1 cellular context compared by ENCODE assay signal in the genomic region with DNA sequence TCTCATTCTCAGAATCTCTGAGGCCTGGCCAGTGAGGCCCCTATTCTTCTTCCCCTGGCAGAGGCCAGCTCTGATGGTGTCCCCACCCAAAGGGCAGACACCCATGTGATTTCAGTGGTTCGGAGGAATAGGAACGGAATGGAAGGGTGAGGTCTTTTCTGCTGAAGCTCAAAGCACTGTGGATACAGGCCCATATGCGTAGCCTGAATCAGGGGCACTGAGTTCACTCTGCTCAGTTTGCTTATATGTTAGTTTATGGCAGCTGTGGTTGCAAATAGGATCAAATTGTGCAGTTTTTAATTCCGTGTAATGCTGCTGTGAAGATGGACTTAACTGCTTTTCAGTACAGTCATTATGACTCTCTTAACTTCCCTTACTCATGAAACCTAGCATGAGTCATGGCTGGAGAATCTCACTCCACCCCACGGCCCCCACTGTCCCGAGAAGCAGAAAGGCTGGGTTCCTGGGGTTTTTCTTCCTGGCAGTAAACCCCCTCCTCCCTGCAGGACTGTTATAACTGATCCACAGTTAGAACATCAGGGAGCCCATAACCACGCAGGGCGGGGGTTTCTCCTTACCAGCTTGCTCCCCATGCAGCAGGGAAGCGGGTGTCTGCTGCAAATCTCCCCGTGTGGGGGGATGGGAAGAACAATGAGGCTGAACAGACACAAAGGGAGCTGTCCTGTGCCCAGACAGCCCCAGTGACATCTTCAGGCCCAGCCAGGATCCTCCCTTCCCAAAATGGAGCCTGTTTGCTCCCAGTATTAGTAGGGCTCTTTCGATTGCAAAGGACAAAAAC.
TF ChIP-seq lines count a peak whose summit lies in the region.

No MANE protein-coding gene starts in this region.

TF ChIP-seq in HepG2, 621 proteins besides CTCF, POLR2A, EP300 and RAD21 (continued from another document and continues in another):
- TF ChIP-seq SP140L (CRISPR knock-in tag; IDR thresholded peaks at IDR 0.05; ENCODE audit: borderline replicate concordance), result no peak
- TF ChIP-seq ZNF598 (CRISPR knock-in tag; IDR thresholded peaks at IDR 0.05; ENCODE audit: borderline replicate concordance), result no peak
- TF ChIP-seq JUNB (CRISPR knock-in tag; IDR thresholded peaks at IDR 0.05; ENCODE audit: borderline replicate concordance), result peak; percentile 66; the same call in 1 of the 2 replicates
- no peak for TF ChIP-seq ZNF44 (CRISPR knock-in tag; IDR thresholded peaks at IDR 0.05)
- no peak for TF ChIP-seq ZNF737 (CRISPR knock-in tag; IDR thresholded peaks at IDR 0.05; ENCODE audit: borderline replicate concordance)
- TF ChIP-seq ZMAT3 (CRISPR knock-in tag; conservative IDR thresholded peaks at IDR 0.05), result no peak
- TF ChIP-seq, protein P1, sequence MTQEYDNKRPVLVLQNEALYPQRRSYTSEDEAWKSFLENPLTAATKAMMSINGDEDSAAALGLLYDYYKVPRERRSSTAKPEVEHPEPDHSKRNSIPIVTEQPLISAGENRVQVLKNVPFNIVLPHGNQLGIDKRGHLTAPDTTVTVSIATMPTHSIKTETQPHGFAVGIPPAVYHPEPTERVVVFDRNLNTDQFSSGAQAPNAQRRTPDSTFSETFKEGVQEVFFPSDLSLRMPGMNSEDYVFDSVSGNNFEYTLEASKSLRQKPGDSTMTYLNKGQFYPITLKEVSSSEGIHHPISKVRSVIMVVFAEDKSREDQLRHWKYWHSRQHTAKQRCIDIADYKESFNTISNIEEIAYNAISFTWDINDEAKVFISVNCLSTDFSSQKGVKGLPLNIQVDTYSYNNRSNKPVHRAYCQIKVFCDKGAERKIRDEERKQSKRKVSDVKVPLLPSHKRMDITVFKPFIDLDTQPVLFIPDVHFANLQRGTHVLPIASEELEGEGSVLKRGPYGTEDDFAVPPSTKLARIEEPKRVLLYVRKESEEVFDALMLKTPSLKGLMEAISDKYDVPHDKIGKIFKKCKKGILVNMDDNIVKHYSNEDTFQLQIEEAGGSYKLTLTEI (CRISPR knock-in tag; conservative IDR thresholded peaks at IDR 0.05), result no peak
- peak; percentile 96 for TF ChIP-seq FOSL2 (CRISPR knock-in tag; IDR thresholded peaks at IDR 0.05)
- TF ChIP-seq BRD4 (CRISPR knock-in tag; IDR thresholded peaks at IDR 0.05), result no peak
- TF ChIP-seq, protein P2, sequence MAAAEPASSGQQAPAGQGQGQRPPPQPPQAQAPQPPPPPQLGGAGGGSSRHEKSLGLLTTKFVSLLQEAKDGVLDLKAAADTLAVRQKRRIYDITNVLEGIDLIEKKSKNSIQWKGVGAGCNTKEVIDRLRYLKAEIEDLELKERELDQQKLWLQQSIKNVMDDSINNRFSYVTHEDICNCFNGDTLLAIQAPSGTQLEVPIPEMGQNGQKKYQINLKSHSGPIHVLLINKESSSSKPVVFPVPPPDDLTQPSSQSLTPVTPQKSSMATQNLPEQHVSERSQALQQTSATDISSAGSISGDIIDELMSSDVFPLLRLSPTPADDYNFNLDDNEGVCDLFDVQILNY (CRISPR knock-in tag; conservative IDR thresholded peaks at IDR 0.05), result no peak
- TF ChIP-seq, protein P3, sequence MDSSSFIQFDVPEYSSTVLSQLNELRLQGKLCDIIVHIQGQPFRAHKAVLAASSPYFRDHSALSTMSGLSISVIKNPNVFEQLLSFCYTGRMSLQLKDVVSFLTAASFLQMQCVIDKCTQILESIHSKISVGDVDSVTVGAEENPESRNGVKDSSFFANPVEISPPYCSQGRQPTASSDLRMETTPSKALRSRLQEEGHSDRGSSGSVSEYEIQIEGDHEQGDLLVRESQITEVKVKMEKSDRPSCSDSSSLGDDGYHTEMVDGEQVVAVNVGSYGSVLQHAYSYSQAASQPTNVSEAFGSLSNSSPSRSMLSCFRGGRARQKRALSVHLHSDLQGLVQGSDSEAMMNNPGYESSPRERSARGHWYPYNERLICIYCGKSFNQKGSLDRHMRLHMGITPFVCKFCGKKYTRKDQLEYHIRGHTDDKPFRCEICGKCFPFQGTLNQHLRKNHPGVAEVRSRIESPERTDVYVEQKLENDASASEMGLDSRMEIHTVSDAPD (CRISPR knock-in tag; IDR thresholded peaks at IDR 0.05), result no peak
- no peak for TF ChIP-seq GTF3A (CRISPR knock-in tag; conservative IDR thresholded peaks at IDR 0.05)
- TF ChIP-seq, protein P4, sequence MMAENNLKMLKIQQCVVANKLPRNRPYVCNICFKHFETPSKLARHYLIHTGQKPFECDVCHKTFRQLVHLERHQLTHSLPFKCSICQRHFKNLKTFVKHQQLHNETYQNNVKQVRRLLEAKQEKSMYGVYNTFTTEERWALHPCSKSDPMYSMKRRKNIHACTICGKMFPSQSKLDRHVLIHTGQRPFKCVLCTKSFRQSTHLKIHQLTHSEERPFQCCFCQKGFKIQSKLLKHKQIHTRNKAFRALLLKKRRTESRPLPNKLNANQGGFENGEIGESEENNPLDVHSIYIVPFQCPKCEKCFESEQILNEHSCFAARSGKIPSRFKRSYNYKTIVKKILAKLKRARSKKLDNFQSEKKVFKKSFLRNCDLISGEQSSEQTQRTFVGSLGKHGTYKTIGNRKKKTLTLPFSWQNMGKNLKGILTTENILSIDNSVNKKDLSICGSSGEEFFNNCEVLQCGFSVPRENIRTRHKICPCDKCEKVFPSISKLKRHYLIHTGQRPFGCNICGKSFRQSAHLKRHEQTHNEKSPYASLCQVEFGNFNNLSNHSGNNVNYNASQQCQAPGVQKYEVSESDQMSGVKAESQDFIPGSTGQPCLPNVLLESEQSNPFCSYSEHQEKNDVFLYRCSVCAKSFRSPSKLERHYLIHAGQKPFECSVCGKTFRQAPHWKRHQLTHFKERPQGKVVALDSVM (CRISPR knock-in tag; IDR thresholded peaks at IDR 0.05), result no peak
- TF ChIP-seq KDM2A (CRISPR knock-in tag; IDR thresholded peaks at IDR 0.05; ENCODE audit: borderline replicate concordance, low read depth), result no peak
- TF ChIP-seq, protein P5, sequence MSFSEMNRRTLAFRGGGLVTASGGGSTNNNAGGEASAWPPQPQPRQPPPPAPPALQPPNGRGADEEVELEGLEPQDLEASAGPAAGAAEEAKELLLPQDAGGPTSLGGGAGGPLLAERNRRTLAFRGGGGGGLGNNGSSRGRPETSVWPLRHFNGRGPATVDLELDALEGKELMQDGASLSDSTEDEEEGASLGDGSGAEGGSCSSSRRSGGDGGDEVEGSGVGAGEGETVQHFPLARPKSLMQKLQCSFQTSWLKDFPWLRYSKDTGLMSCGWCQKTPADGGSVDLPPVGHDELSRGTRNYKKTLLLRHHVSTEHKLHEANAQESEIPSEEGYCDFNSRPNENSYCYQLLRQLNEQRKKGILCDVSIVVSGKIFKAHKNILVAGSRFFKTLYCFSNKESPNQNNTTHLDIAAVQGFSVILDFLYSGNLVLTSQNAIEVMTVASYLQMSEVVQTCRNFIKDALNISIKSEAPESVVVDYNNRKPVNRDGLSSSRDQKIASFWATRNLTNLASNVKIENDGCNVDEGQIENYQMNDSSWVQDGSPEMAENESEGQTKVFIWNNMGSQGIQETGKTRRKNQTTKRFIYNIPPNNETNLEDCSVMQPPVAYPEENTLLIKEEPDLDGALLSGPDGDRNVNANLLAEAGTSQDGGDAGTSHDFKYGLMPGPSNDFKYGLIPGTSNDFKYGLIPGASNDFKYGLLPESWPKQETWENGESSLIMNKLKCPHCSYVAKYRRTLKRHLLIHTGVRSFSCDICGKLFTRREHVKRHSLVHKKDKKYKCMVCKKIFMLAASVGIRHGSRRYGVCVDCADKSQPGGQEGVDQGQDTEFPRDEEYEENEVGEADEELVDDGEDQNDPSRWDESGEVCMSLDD (CRISPR knock-in tag; IDR thresholded peaks at IDR 0.05; ENCODE audit: borderline replicate concordance), result no peak
- no peak for TF ChIP-seq ZNF564 (CRISPR knock-in tag; IDR thresholded peaks at IDR 0.05)
- TF ChIP-seq, protein P6, sequence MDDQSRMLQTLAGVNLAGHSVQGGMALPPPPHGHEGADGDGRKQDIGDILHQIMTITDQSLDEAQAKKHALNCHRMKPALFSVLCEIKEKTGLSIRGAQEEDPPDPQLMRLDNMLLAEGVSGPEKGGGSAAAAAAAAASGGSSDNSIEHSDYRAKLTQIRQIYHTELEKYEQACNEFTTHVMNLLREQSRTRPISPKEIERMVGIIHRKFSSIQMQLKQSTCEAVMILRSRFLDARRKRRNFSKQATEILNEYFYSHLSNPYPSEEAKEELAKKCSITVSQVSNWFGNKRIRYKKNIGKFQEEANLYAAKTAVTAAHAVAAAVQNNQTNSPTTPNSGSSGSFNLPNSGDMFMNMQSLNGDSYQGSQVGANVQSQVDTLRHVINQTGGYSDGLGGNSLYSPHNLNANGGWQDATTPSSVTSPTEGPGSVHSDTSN (CRISPR knock-in tag; IDR thresholded peaks at IDR 0.05; ENCODE audit: borderline replicate concordance), result no peak
- no peak for TF ChIP-seq ZNF17 (CRISPR knock-in tag; IDR thresholded peaks at IDR 0.05)
- TF ChIP-seq ATF7-NPFF (CRISPR knock-in tag; IDR thresholded peaks at IDR 0.05; ENCODE audit: low read depth), result no peak
- TF ChIP-seq KMT2A (CRISPR knock-in tag; IDR thresholded peaks at IDR 0.05), result no peak
- TF ChIP-seq, protein P7, sequence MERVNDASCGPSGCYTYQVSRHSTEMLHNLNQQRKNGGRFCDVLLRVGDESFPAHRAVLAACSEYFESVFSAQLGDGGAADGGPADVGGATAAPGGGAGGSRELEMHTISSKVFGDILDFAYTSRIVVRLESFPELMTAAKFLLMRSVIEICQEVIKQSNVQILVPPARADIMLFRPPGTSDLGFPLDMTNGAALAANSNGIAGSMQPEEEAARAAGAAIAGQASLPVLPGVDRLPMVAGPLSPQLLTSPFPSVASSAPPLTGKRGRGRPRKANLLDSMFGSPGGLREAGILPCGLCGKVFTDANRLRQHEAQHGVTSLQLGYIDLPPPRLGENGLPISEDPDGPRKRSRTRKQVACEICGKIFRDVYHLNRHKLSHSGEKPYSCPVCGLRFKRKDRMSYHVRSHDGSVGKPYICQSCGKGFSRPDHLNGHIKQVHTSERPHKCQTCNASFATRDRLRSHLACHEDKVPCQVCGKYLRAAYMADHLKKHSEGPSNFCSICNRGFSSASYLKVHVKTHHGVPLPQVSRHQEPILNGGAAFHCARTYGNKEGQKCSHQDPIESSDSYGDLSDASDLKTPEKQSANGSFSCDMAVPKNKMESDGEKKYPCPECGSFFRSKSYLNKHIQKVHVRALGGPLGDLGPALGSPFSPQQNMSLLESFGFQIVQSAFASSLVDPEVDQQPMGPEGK (CRISPR knock-in tag; IDR thresholded peaks at IDR 0.05), result peak; percentile 88
- TF ChIP-seq ZNF232 (CRISPR knock-in tag; IDR thresholded peaks at IDR 0.05; ENCODE audit: borderline replicate concordance), result no peak
- TF ChIP-seq, protein P8, sequence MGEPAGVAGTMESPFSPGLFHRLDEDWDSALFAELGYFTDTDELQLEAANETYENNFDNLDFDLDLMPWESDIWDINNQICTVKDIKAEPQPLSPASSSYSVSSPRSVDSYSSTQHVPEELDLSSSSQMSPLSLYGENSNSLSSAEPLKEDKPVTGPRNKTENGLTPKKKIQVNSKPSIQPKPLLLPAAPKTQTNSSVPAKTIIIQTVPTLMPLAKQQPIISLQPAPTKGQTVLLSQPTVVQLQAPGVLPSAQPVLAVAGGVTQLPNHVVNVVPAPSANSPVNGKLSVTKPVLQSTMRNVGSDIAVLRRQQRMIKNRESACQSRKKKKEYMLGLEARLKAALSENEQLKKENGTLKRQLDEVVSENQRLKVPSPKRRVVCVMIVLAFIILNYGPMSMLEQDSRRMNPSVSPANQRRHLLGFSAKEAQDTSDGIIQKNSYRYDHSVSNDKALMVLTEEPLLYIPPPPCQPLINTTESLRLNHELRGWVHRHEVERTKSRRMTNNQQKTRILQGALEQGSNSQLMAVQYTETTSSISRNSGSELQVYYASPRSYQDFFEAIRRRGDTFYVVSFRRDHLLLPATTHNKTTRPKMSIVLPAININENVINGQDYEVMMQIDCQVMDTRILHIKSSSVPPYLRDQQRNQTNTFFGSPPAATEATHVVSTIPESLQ (CRISPR knock-in tag; conservative IDR thresholded peaks at IDR 0.05), result no peak
- TF ChIP-seq, protein P9, sequence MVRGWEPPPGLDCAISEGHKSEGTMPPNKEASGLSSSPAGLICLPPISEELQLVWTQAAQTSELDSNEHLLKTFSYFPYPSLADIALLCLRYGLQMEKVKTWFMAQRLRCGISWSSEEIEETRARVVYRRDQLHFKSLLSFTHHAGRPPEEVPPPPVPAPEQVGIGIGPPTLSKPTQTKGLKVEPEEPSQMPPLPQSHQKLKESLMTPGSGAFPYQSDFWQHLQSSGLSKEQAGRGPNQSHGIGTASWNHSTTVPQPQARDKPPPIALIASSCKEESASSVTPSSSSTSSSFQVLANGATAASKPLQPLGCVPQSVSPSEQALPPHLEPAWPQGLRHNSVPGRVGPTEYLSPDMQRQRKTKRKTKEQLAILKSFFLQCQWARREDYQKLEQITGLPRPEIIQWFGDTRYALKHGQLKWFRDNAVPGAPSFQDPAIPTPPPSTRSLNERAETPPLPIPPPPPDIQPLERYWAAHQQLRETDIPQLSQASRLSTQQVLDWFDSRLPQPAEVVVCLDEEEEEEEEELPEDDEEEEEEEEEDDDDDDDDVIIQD (CRISPR knock-in tag; IDR thresholded peaks at IDR 0.05; ENCODE audit: low read depth), result no peak
- TF ChIP-seq NCOA5 (CRISPR knock-in tag; IDR thresholded peaks at IDR 0.05), result no peak
- TF ChIP-seq, protein P10, sequence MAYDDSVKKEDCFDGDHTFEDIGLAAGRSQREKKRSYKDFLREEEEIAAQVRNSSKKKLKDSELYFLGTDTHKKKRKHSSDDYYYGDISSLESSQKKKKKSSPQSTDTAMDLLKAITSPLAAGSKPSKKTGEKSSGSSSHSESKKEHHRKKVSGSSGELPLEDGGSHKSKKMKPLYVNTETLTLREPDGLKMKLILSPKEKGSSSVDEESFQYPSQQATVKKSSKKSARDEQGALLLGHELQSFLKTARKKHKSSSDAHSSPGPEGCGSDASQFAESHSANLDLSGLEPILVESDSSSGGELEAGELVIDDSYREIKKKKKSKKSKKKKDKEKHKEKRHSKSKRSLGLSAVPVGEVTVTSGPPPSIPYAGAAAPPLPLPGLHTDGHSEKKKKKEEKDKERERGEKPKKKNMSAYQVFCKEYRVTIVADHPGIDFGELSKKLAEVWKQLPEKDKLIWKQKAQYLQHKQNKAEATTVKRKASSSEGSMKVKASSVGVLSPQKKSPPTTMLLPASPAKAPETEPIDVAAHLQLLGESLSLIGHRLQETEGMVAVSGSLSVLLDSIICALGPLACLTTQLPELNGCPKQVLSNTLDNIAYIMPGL (CRISPR knock-in tag; IDR thresholded peaks at IDR 0.05; ENCODE audit: borderline replicate concordance in 1 of 2, low read depth in 1 of 2), result no peak
- TF ChIP-seq, protein P11, sequence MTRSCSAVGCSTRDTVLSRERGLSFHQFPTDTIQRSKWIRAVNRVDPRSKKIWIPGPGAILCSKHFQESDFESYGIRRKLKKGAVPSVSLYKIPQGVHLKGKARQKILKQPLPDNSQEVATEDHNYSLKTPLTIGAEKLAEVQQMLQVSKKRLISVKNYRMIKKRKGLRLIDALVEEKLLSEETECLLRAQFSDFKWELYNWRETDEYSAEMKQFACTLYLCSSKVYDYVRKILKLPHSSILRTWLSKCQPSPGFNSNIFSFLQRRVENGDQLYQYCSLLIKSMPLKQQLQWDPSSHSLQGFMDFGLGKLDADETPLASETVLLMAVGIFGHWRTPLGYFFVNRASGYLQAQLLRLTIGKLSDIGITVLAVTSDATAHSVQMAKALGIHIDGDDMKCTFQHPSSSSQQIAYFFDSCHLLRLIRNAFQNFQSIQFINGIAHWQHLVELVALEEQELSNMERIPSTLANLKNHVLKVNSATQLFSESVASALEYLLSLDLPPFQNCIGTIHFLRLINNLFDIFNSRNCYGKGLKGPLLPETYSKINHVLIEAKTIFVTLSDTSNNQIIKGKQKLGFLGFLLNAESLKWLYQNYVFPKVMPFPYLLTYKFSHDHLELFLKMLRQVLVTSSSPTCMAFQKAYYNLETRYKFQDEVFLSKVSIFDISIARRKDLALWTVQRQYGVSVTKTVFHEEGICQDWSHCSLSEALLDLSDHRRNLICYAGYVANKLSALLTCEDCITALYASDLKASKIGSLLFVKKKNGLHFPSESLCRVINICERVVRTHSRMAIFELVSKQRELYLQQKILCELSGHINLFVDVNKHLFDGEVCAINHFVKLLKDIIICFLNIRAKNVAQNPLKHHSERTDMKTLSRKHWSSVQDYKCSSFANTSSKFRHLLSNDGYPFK (CRISPR knock-in tag; IDR thresholded peaks at IDR 0.05; ENCODE audit: borderline replicate concordance), result 0 out of 2 replicates have a peak, but pooled peaks have one; percentile 39
- TF ChIP-seq ZNF251 (CRISPR knock-in tag; IDR thresholded peaks at IDR 0.05), result no peak
- peak; percentile 73; the same call in 1 of the 2 replicates for TF ChIP-seq FOSL1 (CRISPR knock-in tag; IDR thresholded peaks at IDR 0.05; ENCODE audit: borderline replicate concordance)
- no peak for TF ChIP-seq KDM6A (CRISPR knock-in tag; IDR thresholded peaks at IDR 0.05; ENCODE audit: low read depth)
